8 cellular contexts compared by ENCODE assay signal in the genomic region with DNA sequence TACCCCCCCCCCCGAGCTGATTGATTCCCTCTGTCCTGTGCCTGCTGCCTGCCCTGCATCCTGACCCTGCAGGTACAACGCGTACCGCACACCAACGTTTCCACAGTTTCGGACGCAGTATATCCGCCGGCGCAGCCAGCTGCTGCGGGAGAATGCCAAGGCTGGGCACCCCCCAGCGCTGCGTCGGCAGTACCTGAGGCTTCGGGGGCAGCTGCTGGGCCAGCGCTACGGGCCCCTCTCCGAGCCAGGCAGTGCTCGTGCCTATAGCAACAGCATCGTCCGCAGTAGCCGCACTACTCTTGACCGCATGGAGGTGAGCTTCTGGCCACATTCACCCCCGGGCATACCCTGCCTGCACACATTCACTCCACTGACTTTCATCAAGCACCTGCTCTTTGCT. TPM values are rescaled to one million over a fixed set of nuclear protein-coding genes. Genes with fewer than 3 reads are reported as not detected.
A peak's percentile ranks its signal among the peaks of the same experiment; 100 is the strongest.
DNase-seq lines count a peak whose midpoint lies in the region; ATAC-seq and TF ChIP-seq lines count a peak whose summit lies in the region.

No MANE protein-coding gene starts in this region.

- TF ChIP-seq POLR2A in gastrocnemius medialis (IDR thresholded peaks at IDR 0.05): no peak

- H3K27ac Mint-ChIP-seq in Calu3 (ENCODE audit: unreplicated experiment) (peak overlapping the region; percentile 99), T-cell (no peak overlapping the region)

- peak overlapping the region in 3 of 4 donors; percentile 89 to 99 (median 96) for H3K27ac ChIP-seq in gastrocnemius medialis
- H3K27ac ChIP-seq in aorta (ENCODE audit: low read depth in 1 of 2, low read length in 2 of 2): no peak overlapping the region

- ATAC-seq in T-cell (replicated peaks in 1 of 4) (no peak), gastrocnemius medialis (no peak), aorta (ENCODE audit: low FRiP score) (no peak)

- peaks cover 0 to 44% of the 10 kb centered on the region in 2 donors for H3K36me3 ChIP-seq in gastrocnemius medialis
- H3K36me3 ChIP-seq in aorta (ENCODE audit: control insufficient read depth in 1 of 2, insufficient read depth in 2 of 2, low read length in 1 of 2): peaks cover 0 to 7% of the 10 kb centered on the region in 2 donors

- 87 to 88% methylated on average over 24 of the region's 24 CpGs for WGBS in aorta, 2 donors

- H3K9me3 Mint-ChIP-seq in Calu3 (ENCODE audit: low read depth, unreplicated experiment): no peaks in the 10 kb centered on the region
- H3K9me3 Mint-ChIP-seq in T-cell: no peaks in the 10 kb centered on the region

- peaks cover 49% of the 10 kb centered on the region for H3K36me3 Mint-ChIP-seq in Calu3 (ENCODE audit: insufficient read depth, unreplicated experiment)
- peaks cover 3% of the 10 kb centered on the region for H3K36me3 Mint-ChIP-seq in T-cell

- TF ChIP-seq CTCF in Calu3 (IDR thresholded peaks at IDR 0.05; ENCODE audit: unreplicated experiment) (no peak), fibroblast of mammary gland (conservative IDR thresholded peaks at IDR 0.05; ENCODE audit: control insufficient read depth, insufficient read depth, low read depth, low read length) (no peak), gastrocnemius medialis (IDR thresholded peaks at IDR 0.05 in 4 of 5, conservative IDR thresholded peaks at IDR 0.05 in 1 of 5) (no peak)

- DNase-seq in Calu3 (no peak), T-cell (no peak), fibroblast of mammary gland (ENCODE audit: low read depth) (no peak), gastrocnemius medialis (no peak), aorta (no peak), DMS79 treated with DMSO at 0.1 percent for 48 hours (lab: John Stamatoyannopoulos, UW) (no peak)
- DNase-seq in activated CD4-positive, alpha-beta T cell treated with anti-CD3 and anti-CD28 coated beads for 1 hour: no peak
- no peak for DNase-seq in activated naive CD4-positive, alpha-beta T cell treated with Interleukin-2 at 50 U/mL for 16 hours

- CTCF ChIA-PET in Calu3 (lab: Charles Lee): no interaction called here
- CTCF ChIA-PET in T-cell (lab: Charles Lee): interaction anchor here in 1 of 2 donors (1.1 kb wide), 1 partner anchor 24 kb away, joined by 3 read pairs; a partner anchor contains a TSS

- POLR2A ChIA-PET in T-cell (lab: Charles Lee): no interaction called here

- H3K4me1 ChIP-seq in gastrocnemius medialis (peaks cover 3 to 4% of the 10 kb centered on the region in 2 donors), aorta (ENCODE audit: control insufficient read depth in 1 of 2, insufficient read depth in 2 of 2, low read length in 2 of 2) (no peaks in the 10 kb centered on the region)

- H3K27me3 Mint-ChIP-seq in Calu3 (ENCODE audit: unreplicated experiment) (no peaks in the 10 kb centered on the region), T-cell (no peaks in the 10 kb centered on the region)

- intact Hi-C loops in Calu3 (cut with micrococcal nuclease; ENCODE audit: unreplicated experiment) (loop anchor here (10.0 kb wide), 1 partner anchor 514 kb away; no protein-coding TSS in a partner anchor), gastrocnemius medialis (cut with DNase I; ENCODE audit: low total_unique reads) (loop anchor here (5.0 to 10.0 kb wide), 4 partner anchors 76 to 669 kb away; a partner anchor contains a TSS), aorta (cut with DNase I) (no loop called here)

- no peaks in the 10 kb centered on the region for H3K9me3 ChIP-seq in gastrocnemius medialis
- no peaks in the 10 kb centered on the region for H3K9me3 ChIP-seq in aorta (ENCODE audit: control insufficient read depth, low read length)

- H3K4me3 ChIP-seq in fibroblast of mammary gland (ENCODE audit: control insufficient read depth, low read depth, low read length) (peak overlapping the region; percentile 68), gastrocnemius medialis (peak overlapping the region in 3 of 4 donors; percentile 75 to 85 (median 82)), aorta (ENCODE audit: low read length in 2 of 2) (no peak overlapping the region)

- H3K4me1 Mint-ChIP-seq in Calu3 (ENCODE audit: low read depth, unreplicated experiment) (no peaks in the 10 kb centered on the region), T-cell (peaks cover 10 to 15% (median 14%) of the 10 kb centered on the region in 3 donors)

- H3K4me3 Mint-ChIP-seq in Calu3 (ENCODE audit: low read depth, unreplicated experiment) (peak overlapping the region; percentile 96), T-cell (peak overlapping the region; percentile 17 to 95 (median 92))

- in situ Hi-C loops in gastrocnemius medialis (cut with MboI; ENCODE audit: low sequenced_read_pairs in 4 of 4): no loop called here

- no peaks in the 10 kb centered on the region for H3K27me3 ChIP-seq in gastrocnemius medialis
- H3K27me3 ChIP-seq in aorta (ENCODE audit: control insufficient read depth in 1 of 2, insufficient read depth in 2 of 2, low read length in 1 of 2): no peaks in the 10 kb centered on the region

- no TSS peak for BruUV-seq in Calu3 (replicated peaks; lab: Mats Ljungman, UMichigan)

RNA-seq across cellular contexts. Expression of a gene that starts 1.4 kb away (rescaled TPM):
- total RNA-seq in Calu3 (2022) (68.4 and 81.2 TPM in 2 replicates), T-cell (10 to 100 TPM; 39.0 to 65.9 (median 59.3) TPM), gastrocnemius medialis (100 to 1,000 TPM in 3 of 4 donors, 10 to 100 TPM in 1; 82.7 to 143 (median 133) TPM), aorta (100 to 1,000 TPM; 110 to 112 TPM)
- 100 to 1,000 TPM; 103 to 337 TPM for polyA plus RNA-seq in aorta

RNA-seq across cellular contexts. Expression of a gene that starts 24.4 kb away (rescaled TPM):
- 218 and 248 TPM in 2 replicates for total RNA-seq in Calu3 (2022)
- 100 to 1,000 TPM; 212 to 345 (median 222) TPM for total RNA-seq in T-cell
- 10 to 100 TPM; 49.2 to 92.1 (median 59.9) TPM for total RNA-seq in gastrocnemius medialis
- total RNA-seq in aorta: 100 to 1,000 TPM; 194 to 285 TPM
- 100 to 1,000 TPM; 128 to 299 TPM for polyA plus RNA-seq in aorta

RNA-seq across cellular contexts. Expression of a gene that starts 59.1 kb away (rescaled TPM):
- total RNA-seq in Calu3 (2022) (18.2 and 19.4 TPM in 2 replicates), T-cell (10 to 100 TPM; 27.0 to 30.6 (median 29.5) TPM), gastrocnemius medialis (10 to 100 TPM; 10.3 to 14.8 (median 11.9) TPM), aorta (10 to 100 TPM; 15.2 to 16.7 TPM)
- polyA plus RNA-seq in aorta: 1 to 10 TPM; 4.6 to 8.4 TPM

Comparison
In these comparisons a context has a peak if more than half of its experiments do, and no peak if none do; other contexts are left out.
1. H3K4me3 ChIP-seq: peak in fibroblast of mammary gland (single experiment) and gastrocnemius medialis (3 of 4); none in aorta (0 of 2).
2. H3K27ac ChIP-seq: peak in gastrocnemius medialis (3 of 4); none in aorta (0 of 2).
3. intact Hi-C loops: an anchor here in Calu3 (10.0 kb wide) and gastrocnemius medialis (5.0 to 10.0 kb wide); none called in aorta.